ENCODE assay signal across 7 cellular contexts in genomic region chr5:7043797-7044196, GRCh38.
"Had no signal": no experiment of that assay in that cellular context is flagged by ENCODE, and none has a peak within 500 bp of the region (broad histone marks: within the 10 kb centered on the region; RNA-seq: fewer than 3 reads in every experiment).

No MANE protein-coding gene starts in this region.

- H3K27ac ChIP-seq: HL-60, KMS-11 had no signal

- ATAC-seq: HepG2 had no signal

- FAIRE-seq: HepG2, HTR-8/SVneo had no signal

- DNase-seq: IMR-90, KBM-7, KG1 had no signal

- H3K4me2 ChIP-seq: KMS-11 had no signal

- H3K9ac ChIP-seq: KMS-11 had no signal
